Comparison of ENCODE assay signal across 8 cellular contexts in the genomic region with DNA sequence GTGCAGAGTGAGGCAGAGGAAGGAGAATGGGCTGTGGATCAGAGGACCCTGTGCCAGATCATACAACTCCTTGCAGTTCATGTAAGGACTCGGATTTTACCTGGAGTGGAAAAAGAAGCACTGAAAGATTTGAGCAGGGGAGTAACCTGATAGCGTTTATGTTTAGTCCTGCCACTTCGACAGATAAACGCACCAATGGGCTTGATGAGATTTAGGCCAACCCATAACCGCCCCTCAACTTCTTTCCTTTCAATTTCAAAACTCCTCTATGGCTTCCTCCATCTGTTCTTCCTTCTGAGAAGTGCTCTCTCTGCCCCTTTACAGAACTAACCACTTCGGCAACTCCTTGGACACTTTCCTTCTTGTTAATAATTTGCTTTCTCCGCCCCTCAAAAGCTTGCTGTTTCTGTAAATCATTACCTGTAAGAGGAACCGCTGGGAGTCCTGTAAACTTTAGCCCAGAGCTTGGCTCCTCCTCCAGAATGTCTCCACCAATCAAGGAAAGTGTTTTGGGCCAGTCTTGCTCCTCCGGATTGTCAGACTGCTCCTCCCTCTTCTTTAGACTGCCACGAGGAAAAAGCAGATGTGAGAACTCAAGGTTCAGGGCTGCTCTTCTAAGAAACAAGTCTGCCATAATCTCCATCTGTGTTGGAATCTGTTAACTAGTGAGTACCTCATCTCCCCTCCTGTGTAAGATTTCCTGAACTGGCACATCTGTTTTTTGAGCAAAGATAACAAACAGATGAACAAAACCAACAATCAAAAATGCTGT. TPM values are rescaled to one million over a fixed set of nuclear protein-coding genes. Genes with fewer than 3 reads are reported as not detected.
DNase-seq lines count a peak whose midpoint lies in the region; ATAC-seq and FAIRE-seq lines count a peak whose summit lies in the region.

A gene with protein sequence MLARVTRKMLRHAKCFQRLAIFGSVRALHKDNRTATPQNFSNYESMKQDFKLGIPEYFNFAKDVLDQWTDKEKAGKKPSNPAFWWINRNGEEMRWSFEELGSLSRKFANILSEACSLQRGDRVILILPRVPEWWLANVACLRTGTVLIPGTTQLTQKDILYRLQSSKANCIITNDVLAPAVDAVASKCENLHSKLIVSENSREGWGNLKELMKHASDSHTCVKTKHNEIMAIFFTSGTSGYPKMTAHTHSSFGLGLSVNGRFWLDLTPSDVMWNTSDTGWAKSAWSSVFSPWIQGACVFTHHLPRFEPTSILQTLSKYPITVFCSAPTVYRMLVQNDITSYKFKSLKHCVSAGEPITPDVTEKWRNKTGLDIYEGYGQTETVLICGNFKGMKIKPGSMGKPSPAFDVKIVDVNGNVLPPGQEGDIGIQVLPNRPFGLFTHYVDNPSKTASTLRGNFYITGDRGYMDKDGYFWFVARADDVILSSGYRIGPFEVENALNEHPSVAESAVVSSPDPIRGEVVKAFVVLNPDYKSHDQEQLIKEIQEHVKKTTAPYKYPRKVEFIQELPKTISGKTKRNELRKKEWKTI (plus strand): TSS at position 554 of the 772 bp plus-strand sequence. CDS start 6,021 bp downstream, outside the sequence.

- H3K9me3 Mint-ChIP-seq in activated naive CD8-positive, alpha-beta T cell treated with anti-CD3 and anti-CD28 coated beads for 36 hours: peaks cover 5% of the 10 kb centered on the region

- DNase-seq in Ammon's horn (ENCODE audit: low spot score) (peak; percentile 70), GM19239 (ENCODE audit: insufficient read length, low spot score) (peak; percentile 79), SJCRH30 (peak; percentile 31 to 70), left cardiac atrium (peak; percentile 37), sciatic nerve (ENCODE audit: low spot score) (no peak), middle frontal gyrus (ENCODE audit: extremely low spot score, low spot score) (no peak)
- DNase-seq in activated naive CD8-positive, alpha-beta T cell treated with anti-CD3 and anti-CD28 coated beads for 36 hours: peak; percentile 62

- no peaks in the 10 kb centered on the region for H3K9me3 ChIP-seq in SJCRH30 (replicated peaks)

- no peaks in the 10 kb centered on the region for H3K4me1 ChIP-seq in SJCRH30

- no peaks in the 10 kb centered on the region for H3K36me3 ChIP-seq in SJCRH30

- H3K4me1 Mint-ChIP-seq in activated naive CD8-positive, alpha-beta T cell treated with anti-CD3 and anti-CD28 coated beads for 36 hours: peaks cover 19% of the 10 kb centered on the region

- FAIRE-seq in GM19239 (lab: Jason Lieb, UNC): peak; percentile 100

- H3K36me3 Mint-ChIP-seq in activated naive CD8-positive, alpha-beta T cell treated with anti-CD3 and anti-CD28 coated beads for 36 hours: peaks cover 19% of the 10 kb centered on the region

- peak within 1 kb of the TSS; percentile 49 for H3K4me3 ChIP-seq in SJCRH30

- H3K27me3 ChIP-seq in SJCRH30: no peaks in the 10 kb centered on the region

- peak; percentile 99 for ATAC-seq in HG03354 (IDR thresholded peaks at IDR 0.05; ENCODE audit: poor library complexity, severe bottlenecking, unreplicated experiment)
- ATAC-seq in left cardiac atrium: peak; percentile 98 to 99
- peak; percentile 97 for ATAC-seq in sciatic nerve

- no peaks in the 10 kb centered on the region for H3K27me3 Mint-ChIP-seq in activated naive CD8-positive, alpha-beta T cell treated with anti-CD3 and anti-CD28 coated beads for 36 hours

- no peak within 1 kb of the TSS for H3K27ac ChIP-seq in SJCRH30

- peak within 1 kb of the TSS; percentile 93 for H3K27ac Mint-ChIP-seq in activated naive CD8-positive, alpha-beta T cell treated with anti-CD3 and anti-CD28 coated beads for 36 hours

- intact Hi-C loops in left cardiac atrium (cut with DNase I) (no loop called here), sciatic nerve (cut with DNase I) (no loop called here)

- H3K4me3 Mint-ChIP-seq in activated naive CD8-positive, alpha-beta T cell treated with anti-CD3 and anti-CD28 coated beads for 36 hours: peak within 1 kb of the TSS; percentile 89

RNA-seq across cellular contexts. Expression of the gene that starts here (rescaled TPM):
- 1.8 and 2.0 TPM in 2 replicates for total RNA-seq in SJCRH30 (2014; rRNA removed; shearing (Covaris generic))
- total RNA-seq in activated naive CD8-positive, alpha-beta T cell treated with anti-CD3 and anti-CD28 coated beads for 36 hours: 10 to 100 TPM; 11.0 to 14.1 TPM
- total RNA-seq in left cardiac atrium: 10 to 100 TPM in 1 of 2 donors, 1 to 10 TPM in 1; 8.9 to 11.8 TPM
- 2.8 TPM for total RNA-seq in sciatic nerve

Comparison
In these comparisons a context has a peak if more than half of its experiments do, and no peak if none do; other contexts are left out.
1. DNase-seq: peak in Ammon's horn (single experiment), GM19239 (single experiment), SJCRH30 (2 of 2), activated naive CD8-positive, alpha-beta T cell treated with anti-CD3 and anti-CD28 coated beads for 36 hours (single experiment) and left cardiac atrium (single experiment); none in sciatic nerve (single experiment) and middle frontal gyrus (single experiment).
2. Peak in every context shown above with its lines, with median percentiles within 50 percentile points of each other: ATAC-seq.